12 cellular contexts compared by ENCODE assay signal in the genomic region with DNA sequence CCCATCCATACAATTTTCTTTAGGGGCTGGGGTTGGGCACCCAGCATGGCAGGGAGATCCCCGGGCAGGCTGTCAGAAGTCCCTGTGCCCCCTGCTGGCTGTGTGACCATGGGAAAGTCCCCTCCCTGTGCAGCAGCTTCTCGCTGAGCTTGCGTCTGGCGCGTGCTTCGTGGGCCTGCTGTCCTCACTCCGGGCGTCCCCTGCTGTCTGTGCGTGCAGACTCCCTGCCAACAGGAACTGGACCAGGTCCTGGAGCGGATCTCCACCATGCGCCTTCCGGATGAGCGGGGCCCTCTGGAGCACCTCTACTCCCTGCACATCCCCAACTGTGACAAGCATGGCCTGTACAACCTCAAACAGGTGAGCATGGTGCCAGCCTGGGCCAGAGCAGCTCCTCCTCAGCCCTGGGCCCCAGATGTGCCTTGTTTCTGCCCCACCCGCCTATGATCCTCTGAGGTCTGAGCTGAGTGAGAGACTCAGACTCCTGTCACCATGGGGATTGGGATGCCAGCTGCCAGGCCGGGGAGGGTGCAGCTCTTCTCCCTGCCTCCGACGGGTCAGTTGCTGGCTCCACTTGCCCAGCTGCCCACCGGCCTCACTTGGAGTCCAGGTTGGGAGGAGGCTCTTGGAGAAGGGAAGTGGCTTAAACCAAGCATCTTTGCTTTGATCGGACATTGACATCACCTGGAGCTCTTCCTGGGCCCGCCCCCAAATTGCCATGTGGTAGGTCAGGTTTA. TPM values are rescaled to one million over a fixed set of nuclear protein-coding genes. Genes with fewer than 3 reads are reported as not detected.
A peak's percentile ranks its signal among the peaks of the same experiment; 100 is the strongest.
DNase-seq lines count a peak whose midpoint lies in the region; ATAC-seq, FAIRE-seq and TF ChIP-seq lines count a peak whose summit lies in the region.
"Had no signal": no experiment of that assay in that cellular context is flagged by ENCODE, and none has a peak within 500 bp of the region (broad histone marks: within the 10 kb centered on the region; RNA-seq: fewer than 3 reads in every experiment).

No MANE protein-coding gene starts in this region.

- TF ChIP-seq CTCF in GM13976 (IDR thresholded peaks at IDR 0.05; ENCODE audit: borderline replicate concordance, control extremely low read depth, extremely low read depth, insufficient read depth, missing control alignments): no peak
- TF ChIP-seq CTCF in astrocyte (IDR thresholded peaks at IDR 0.05; ENCODE audit: insufficient read depth, low read depth, low read length): no peak
- TF ChIP-seq CTCF in right lobe of liver (IDR thresholded peaks at IDR 0.05): peak; percentile 23 to 35 (median 29)

- no peak for TF ChIP-seq POLR2A in right lobe of liver (IDR thresholded peaks at IDR 0.05)

- WGBS in right lobe of liver (ENCODE audit: insufficient coverage, low coverage, low lambda C conversion rate, missing lambda C conversion rate): 85% methylated on average over 5 of the region's 20 CpGs

- ATAC-seq in right lobe of liver (peak; percentile 7 to 51 (median 27)), GM21381 (IDR thresholded peaks at IDR 0.05; ENCODE audit: unreplicated experiment) (no peak), GM18519 (IDR thresholded peaks at IDR 0.05; ENCODE audit: low FRiP score, unreplicated experiment) (no peak)
- ATAC-seq: naive thymus-derived CD8-positive, alpha-beta T cell had no signal

- no peaks in the 10 kb centered on the region for H3K27me3 ChIP-seq in astrocyte (ENCODE audit: insufficient read depth, low read length)
- H3K27me3 ChIP-seq in right lobe of liver: no peaks in the 10 kb centered on the region

- no peaks in the 10 kb centered on the region for H3K9me3 Mint-ChIP-seq in astrocyte (ENCODE audit: unreplicated experiment)
- H3K9me3 Mint-ChIP-seq: activated T-helper 2 cell treated with anti-CD3 and anti-CD28 coated beads, Interferon-gamma antibody, Interleukin-2, Interleukin-4, amounts not matched to agents 10 μg/mL and 5 μg/mL and 100 μg/mL, durations not matched to agents 14 hours and 24 hours and 36 hours; naive thymus-derived CD8-positive, alpha-beta T cell had no signal

- no peak overlapping the region for H3K4me3 ChIP-seq in astrocyte (ENCODE audit: insufficient read depth, low read depth, low read length)
- H3K4me3 ChIP-seq in right lobe of liver: no peak overlapping the region

- H3K79me2 ChIP-seq in astrocyte (ENCODE audit: insufficient read depth, low read length): peaks cover 21% of the 10 kb centered on the region

- H3K36me3 ChIP-seq in astrocyte (ENCODE audit: insufficient read depth, low read length): no peaks in the 10 kb centered on the region
- peaks cover 0 to 52% (median 13%) of the 10 kb centered on the region in 4 donors for H3K36me3 ChIP-seq in right lobe of liver

- peaks cover 36% of the 10 kb centered on the region for H3K4me1 Mint-ChIP-seq in astrocyte (ENCODE audit: low read depth, unreplicated experiment)

- peaks cover 33% of the 10 kb centered on the region for H3K36me3 Mint-ChIP-seq in astrocyte (ENCODE audit: low read depth, unreplicated experiment)
- H3K36me3 Mint-ChIP-seq: naive thymus-derived CD8-positive, alpha-beta T cell had no signal

- H3K9ac ChIP-seq in astrocyte (ENCODE audit: low read length): no peak overlapping the region
- H3K9ac ChIP-seq: KMS-11 had no signal

- H3K4me1 ChIP-seq in astrocyte (ENCODE audit: insufficient read depth, low read length): peaks cover 16% of the 10 kb centered on the region
- peaks cover 0 to 17% (median 7%) of the 10 kb centered on the region in 4 donors for H3K4me1 ChIP-seq in right lobe of liver

- no peaks in the 10 kb centered on the region for H3K27me3 Mint-ChIP-seq in astrocyte (ENCODE audit: low read depth, unreplicated experiment)

- no peak for FAIRE-seq in astrocyte (lab: Jason Lieb, UNC)

- H4K20me1 ChIP-seq in astrocyte (ENCODE audit: insufficient read depth, low read length): peaks cover 16% of the 10 kb centered on the region

- H2AFZ ChIP-seq in astrocyte (ENCODE audit: low read depth, low read length): no peak overlapping the region

- peak overlapping the region; percentile 66 for H3K27ac Mint-ChIP-seq in astrocyte (ENCODE audit: unreplicated experiment)
- H3K27ac Mint-ChIP-seq: activated T-helper 2 cell treated with anti-CD3 and anti-CD28 coated beads, Interferon-gamma antibody, Interleukin-2, Interleukin-4, amounts not matched to agents 10 μg/mL and 5 μg/mL and 100 μg/mL, durations not matched to agents 14 hours and 24 hours and 36 hours; naive thymus-derived CD8-positive, alpha-beta T cell had no signal

- H3K27ac ChIP-seq in astrocyte (ENCODE audit: low read depth, low read length): no peak overlapping the region
- H3K27ac ChIP-seq in right lobe of liver: no peak overlapping the region
- H3K27ac ChIP-seq: KMS-11 had no signal

- DNase-seq in COLO668 (lab: John Stamatoyannopoulos, UW; ENCODE audit: unreplicated experiment): peak; percentile 14
- DNase-seq in GM13976 (ENCODE audit: low spot score): peak; percentile 52
- DNase-seq in astrocyte (ENCODE audit: low read depth): no peak
- DNase-seq in right lobe of liver: peak in 1 of 3 donors; percentile 58
- no peak for DNase-seq in NCI-H526 treated with DMSO at 0.1 percent for 48 hours (lab: John Stamatoyannopoulos, UW)
- no peak for DNase-seq in activated CD8-positive, alpha-beta memory T cell treated with anti-CD3 and anti-CD28 coated beads, Interleukin-2, amount 50 U/mL, for 48 hours
- DNase-seq: central memory CD4-positive, alpha-beta T cell; naive thymus-derived CD8-positive, alpha-beta T cell had no signal

- H3K9me3 ChIP-seq in astrocyte (ENCODE audit: insufficient read depth, low read depth, low read length) (no peaks in the 10 kb centered on the region), right lobe of liver (no peaks in the 10 kb centered on the region)

- in situ Hi-C loops in GM13976 (cut with MboI; ENCODE audit: low sequenced_read_pairs, unreplicated experiment): loop anchor here (25.0 kb wide), 1 partner anchor 450 kb away; no protein-coding TSS in a partner anchor

- intact Hi-C loops in right lobe of liver (cut with DNase I): no loop called here

- no peak overlapping the region for H3K4me2 ChIP-seq in astrocyte (ENCODE audit: low read length)
- H3K4me2 ChIP-seq: KMS-11 had no signal

- peak overlapping the region; percentile 40 for H3K4me3 Mint-ChIP-seq in astrocyte (ENCODE audit: unreplicated experiment)
- H3K4me3 Mint-ChIP-seq: naive thymus-derived CD8-positive, alpha-beta T cell had no signal

RNA-seq across cellular contexts. Expression of a gene that starts 28.6 kb away (rescaled TPM):
- total RNA-seq in astrocyte: 944 and 1,071 TPM in 2 replicates
- total RNA-seq in right lobe of liver: 1,000 to 10,000 TPM in 2 of 6 experiments, 100 to 1,000 TPM in 4; 276 to 1,091 (median 406) TPM
- total RNA-seq: naive thymus-derived CD8-positive, alpha-beta T cell had no signal

RNA-seq across cellular contexts. Expression of a gene that starts 33.5 kb away (rescaled TPM):
- total RNA-seq in astrocyte (422 and 452 TPM in 2 replicates), right lobe of liver (10 to 100 TPM; 13.7 to 76.0 (median 30.9) TPM)
- total RNA-seq: activated T-helper 2 cell treated with anti-CD3 and anti-CD28 coated beads, Interferon-gamma antibody, Interleukin-2, Interleukin-4, amounts not matched to agents 10 μg/mL and 5 μg/mL and 100 μg/mL, durations not matched to agents 14 hours and 24 hours and 36 hours; naive thymus-derived CD8-positive, alpha-beta T cell had no signal

Comparison
In these comparisons a context has a peak if more than half of its experiments do, and no peak if none do; other contexts are left out.
1. DNase-seq: peak in COLO668 (single experiment) and GM13976 (single experiment); none in astrocyte (single experiment), NCI-H526 treated with DMSO at 0.1 percent for 48 hours (single experiment) and activated CD8-positive, alpha-beta memory T cell treated with anti-CD3 and anti-CD28 coated beads, Interleukin-2, amount 50 U/mL, for 48 hours (single experiment).
2. CTCF ChIP-seq: peak in right lobe of liver (4 of 4); none in GM13976 (single experiment) and astrocyte (single experiment).
3. ATAC-seq: peak in right lobe of liver (4 of 4); none in GM21381 (single experiment) and GM18519 (single experiment).